In the genomic region with DNA sequence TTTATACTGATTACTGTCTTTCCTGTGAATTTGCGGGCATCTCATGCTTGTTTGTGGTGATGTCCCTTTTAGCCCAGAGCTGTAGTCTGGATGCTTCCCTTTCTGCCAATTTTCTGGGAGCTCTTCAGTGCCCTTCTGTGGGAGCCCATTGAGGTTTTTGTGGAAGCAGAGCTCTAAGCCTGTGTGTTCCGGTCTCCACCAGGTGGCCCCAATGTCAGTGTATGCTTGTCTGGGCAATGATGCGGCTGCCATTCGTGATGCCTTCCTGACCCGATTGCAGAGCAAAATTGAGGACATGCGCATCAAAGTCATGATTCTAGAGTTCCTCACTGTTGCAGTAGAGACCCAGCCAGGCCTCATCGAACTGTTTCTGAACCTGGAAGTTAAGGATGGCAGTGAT, we compare ENCODE assay signal across 10 cellular contexts. TPM values are rescaled to one million over a fixed set of nuclear protein-coding genes. Genes with fewer than 3 reads are reported as not detected.
DNase-seq lines count a peak whose midpoint lies in the region; ATAC-seq and TF ChIP-seq lines count a peak whose summit lies in the region.
"Had no signal": no experiment of that assay in that cellular context is flagged by ENCODE, and none has a peak within 500 bp of the region (broad histone marks: within the 10 kb centered on the region; RNA-seq: fewer than 3 reads in every experiment).

No MANE protein-coding gene starts in this region.

- ATAC-seq in RWPE2 (ENCODE audit: low read depth) (peak; percentile 60; the same call in 1 of the 3 replicates), HG02840 (IDR thresholded peaks at IDR 0.05; ENCODE audit: low FRiP score, unreplicated experiment) (no peak)
- ATAC-seq: naive thymus-derived CD4-positive, alpha-beta T cell; Panc1 had no signal

- peak; percentile 0 for TF ChIP-seq CTCF in GM13976 (IDR thresholded peaks at IDR 0.05; ENCODE audit: borderline replicate concordance, control extremely low read depth, extremely low read depth, insufficient read depth, missing control alignments)
- TF ChIP-seq CTCF in RWPE2 (IDR thresholded peaks at IDR 0.05; ENCODE audit: poor library complexity, severe bottlenecking): peak; percentile 35
- peak in 1 of 3 experiments; percentile 15 for TF ChIP-seq CTCF in esophagus muscularis mucosa (IDR thresholded peaks at IDR 0.05)

- H3K27me3 ChIP-seq in RWPE2 (ENCODE audit: insufficient read depth, poor library complexity, severe bottlenecking): no peaks in the 10 kb centered on the region
- no peaks in the 10 kb centered on the region for H3K27me3 ChIP-seq in esophagus muscularis mucosa

- H3K9me3 ChIP-seq in RWPE2 (ENCODE audit: severe bottlenecking) (no peaks in the 10 kb centered on the region), esophagus muscularis mucosa (no peaks in the 10 kb centered on the region)

- TF ChIP-seq EP300 in esophagus muscularis mucosa (IDR thresholded peaks at IDR 0.05): no peak

- intact Hi-C loops in esophagus muscularis mucosa (cut with DNase I): no loop called here

- in situ Hi-C loops in GM13976 (cut with MboI; ENCODE audit: low sequenced_read_pairs, unreplicated experiment): no loop called here

- WGBS in esophagus muscularis mucosa: 73% methylated on average over 7 of the region's 7 CpGs

- DNase-seq in GM13976 (ENCODE audit: low spot score) (no peak), RWPE2 (ENCODE audit: low spot score) (no peak), fibroblast of peridontal ligament (ENCODE audit: extremely low read depth) (peak; percentile 39), pons (ENCODE audit: low spot score) (peak; percentile 86), LoVo (ENCODE audit: low spot score) (no peak), esophagus muscularis mucosa (ENCODE audit: extremely low spot score) (no peak)
- DNase-seq in activated T-cell treated with anti-CD3 and anti-CD28 coated beads, Interleukin-2, amount 50 U/mL, for 1 hour: no peak
- DNase-seq: naive thymus-derived CD4-positive, alpha-beta T cell had no signal

- H3K4me1 ChIP-seq in RWPE2 (ENCODE audit: insufficient read depth, poor library complexity, severe bottlenecking) (no peaks in the 10 kb centered on the region), esophagus muscularis mucosa (peaks cover 0 to under 1% (median 0%) of the 10 kb centered on the region in 4 donors)

- TF ChIP-seq POLR2A in esophagus muscularis mucosa (IDR thresholded peaks at IDR 0.05; ENCODE audit: low read depth): no peak

- H3K4me3 ChIP-seq in RWPE2 (ENCODE audit: severe bottlenecking): no peak overlapping the region
- no peak overlapping the region for H3K4me3 ChIP-seq in esophagus muscularis mucosa

- peaks cover 89% of the 10 kb centered on the region for H3K36me3 ChIP-seq in RWPE2 (ENCODE audit: low read depth)
- peaks cover 52 to 100% (median 93%) of the 10 kb centered on the region in 4 donors for H3K36me3 ChIP-seq in esophagus muscularis mucosa

- H3K27ac ChIP-seq in RWPE2 (ENCODE audit: poor library complexity, severe bottlenecking): no peak overlapping the region
- no peak overlapping the region for H3K27ac ChIP-seq in esophagus muscularis mucosa (replicated peaks in 1 of 4)

RNA-seq across cellular contexts. Expression of a gene that starts 35.1 kb away (rescaled TPM):
- 10 to 100 TPM; 71.6 to 92.3 (median 88.5) TPM for total RNA-seq in esophagus muscularis mucosa

RNA-seq across cellular contexts. Expression of a gene that starts 43.4 kb away (rescaled TPM):
- 10 to 100 TPM; 23.9 to 44.2 (median 32.1) TPM for total RNA-seq in esophagus muscularis mucosa

RNA-seq across cellular contexts. Expression of a gene that starts 45.5 kb away (rescaled TPM):
- total RNA-seq in esophagus muscularis mucosa: 10 to 100 TPM; 22.9 to 34.0 (median 29.4) TPM

RNA-seq across cellular contexts. Expression of a gene that starts 45.6 kb away (rescaled TPM):
- total RNA-seq in esophagus muscularis mucosa: 10 to 100 TPM; 10.4 to 20.7 (median 14.1) TPM

Comparison
In these comparisons a context has a peak if more than half of its experiments do, and no peak if none do; other contexts are left out.
1. DNase-seq: peak in fibroblast of peridontal ligament (single experiment) and pons (single experiment); none in GM13976 (single experiment), RWPE2 (single experiment), LoVo (single experiment), esophagus muscularis mucosa (single experiment) and activated T-cell treated with anti-CD3 and anti-CD28 coated beads, Interleukin-2, amount 50 U/mL, for 1 hour (single experiment).